ENCODE assay signal across 8 cellular contexts in genomic region chr2:240560084-240560479, GRCh38. TPM values are rescaled to one million over a fixed set of nuclear protein-coding genes. Genes with fewer than 3 reads are reported as not detected.
DNase-seq lines count a peak whose midpoint lies in the region; ATAC-seq and FAIRE-seq lines count a peak whose summit lies in the region.

TSS of gene DUSP28 (plus strand) at chr2:240560357. CDS start at chr2:240560685, 328 bp downstream.

- FAIRE-seq in RCC 7860 (lab: Jason Lieb, UNC) = no peak

- H3K9me3 Mint-ChIP-seq in natural killer cell treated with Interleukin-12 subunit alpha and Interleukin-12 subunit beta and Interleukin-15 and Interleukin-18, amount 100 ng/mL, for 72 hours = no peaks in the 10 kb centered on the region
- H3K9me3 Mint-ChIP-seq in stimulated activated naive CD8-positive, alpha-beta T cell treated with anti-CD3 and anti-CD28 coated beads, Interleukin-15, Interleukin-2, amounts not matched to agents 100 ng/mL and 50 ng/mL, for 24 hours = no peaks in the 10 kb centered on the region

- H3K4me1 Mint-ChIP-seq in natural killer cell treated with Interleukin-12 subunit alpha and Interleukin-12 subunit beta and Interleukin-15 and Interleukin-18, amount 100 ng/mL, for 72 hours (ENCODE audit: low read depth in 2 of 2) = peaks cover 47 to 73% of the 10 kb centered on the region in 2 donors
- H3K4me1 Mint-ChIP-seq in stimulated activated naive CD8-positive, alpha-beta T cell treated with anti-CD3 and anti-CD28 coated beads, Interleukin-15, Interleukin-2, amounts not matched to agents 100 ng/mL and 50 ng/mL, for 24 hours (ENCODE audit: low read depth) = peaks cover 77% of the 10 kb centered on the region

- H3K36me3 Mint-ChIP-seq in natural killer cell treated with Interleukin-12 subunit alpha and Interleukin-12 subunit beta and Interleukin-15 and Interleukin-18, amount 100 ng/mL, for 72 hours = no peaks in the 10 kb centered on the region
- H3K36me3 Mint-ChIP-seq in stimulated activated naive CD8-positive, alpha-beta T cell treated with anti-CD3 and anti-CD28 coated beads, Interleukin-15, Interleukin-2, amounts not matched to agents 100 ng/mL and 50 ng/mL, for 24 hours (ENCODE audit: low read depth) = peaks cover 55% of the 10 kb centered on the region

- H3K27ac Mint-ChIP-seq in natural killer cell treated with Interleukin-12 subunit alpha and Interleukin-12 subunit beta and Interleukin-15 and Interleukin-18, amount 100 ng/mL, for 72 hours = peak within 1 kb of the TSS; percentile 99
- peak within 1 kb of the TSS; percentile 91 for H3K27ac Mint-ChIP-seq in stimulated activated naive CD8-positive, alpha-beta T cell treated with anti-CD3 and anti-CD28 coated beads, Interleukin-15, Interleukin-2, amounts not matched to agents 100 ng/mL and 50 ng/mL, for 24 hours

- peak within 1 kb of the TSS; percentile 92 for H3K4me3 Mint-ChIP-seq in natural killer cell treated with Interleukin-12 subunit alpha and Interleukin-12 subunit beta and Interleukin-15 and Interleukin-18, amount 100 ng/mL, for 72 hours
- peak within 1 kb of the TSS; percentile 93 for H3K4me3 Mint-ChIP-seq in stimulated activated naive CD8-positive, alpha-beta T cell treated with anti-CD3 and anti-CD28 coated beads, Interleukin-15, Interleukin-2, amounts not matched to agents 100 ng/mL and 50 ng/mL, for 24 hours

- DNase-seq in DMS53 treated with DMSO at 0.1 percent for 48 hours (lab: John Stamatoyannopoulos, UW; ENCODE audit: unreplicated experiment) = peak; percentile 60
- DNase-seq in HuH-7.5 (ENCODE audit: low spot score) = peak; percentile 97
- DNase-seq in RCC 7860 (ENCODE audit: low spot score) = peak; percentile 77
- peak; percentile 76 to 85 for DNase-seq in activated T-helper 1 cell treated with anti-CD3 and anti-CD28 coated beads, Interleukin-2, amount 50 U/mL, for 16 hours (ENCODE audit: low read depth in 1 of 2, low spot score in 1 of 2)
- peak; percentile 76 for DNase-seq in fibroblast of peridontal ligament (ENCODE audit: extremely low read depth)
- DNase-seq in natural killer cell treated with Interleukin-12 subunit alpha and Interleukin-12 subunit beta and Interleukin-15 and Interleukin-18, amount 100 ng/mL, for 72 hours (ENCODE audit: low spot score) = peak; percentile 95

- peak; percentile 40 for ATAC-seq in GM21526 (IDR thresholded peaks at IDR 0.05; ENCODE audit: low FRiP score, unreplicated experiment)
- peak; percentile 84 to 85 for ATAC-seq in natural killer cell treated with Interleukin-12 subunit alpha and Interleukin-12 subunit beta and Interleukin-15 and Interleukin-18, amount 100 ng/mL, for 72 hours

- no peaks in the 10 kb centered on the region for H3K27me3 Mint-ChIP-seq in natural killer cell treated with Interleukin-12 subunit alpha and Interleukin-12 subunit beta and Interleukin-15 and Interleukin-18, amount 100 ng/mL, for 72 hours
- no peaks in the 10 kb centered on the region for H3K27me3 Mint-ChIP-seq in stimulated activated naive CD8-positive, alpha-beta T cell treated with anti-CD3 and anti-CD28 coated beads, Interleukin-15, Interleukin-2, amounts not matched to agents 100 ng/mL and 50 ng/mL, for 24 hours

RNA-seq across cellular contexts. Expression of gene DUSP28, which starts in this region (rescaled TPM):
- total RNA-seq in natural killer cell treated with Interleukin-12 subunit alpha and Interleukin-12 subunit beta and Interleukin-15 and Interleukin-18, amount 100 ng/mL, for 72 hours = 1 to 10 TPM; 6.1 to 6.3 TPM

Comparison
In these comparisons a context has a peak if more than half of its experiments do, and no peak if none do; other contexts are left out.
1. Peak in every context shown above with its lines: DNase-seq and ATAC-seq.